In genomic region chr12:109531411-109531810, GRCh38 we compare ENCODE assay signal across 34 cellular contexts.
"Had no signal": no experiment of that assay in that cellular context is flagged by ENCODE, and none has a peak within 500 bp of the region (broad histone marks: within the 10 kb centered on the region; RNA-seq: fewer than 3 reads in every experiment).

No MANE protein-coding gene starts in this region.

- H3K4me3 Mint-ChIP-seq: activated CD4-positive, alpha-beta T cell treated with anti-CD3 and anti-CD28 coated beads, Interleukin-2, amount 10 ng/mL, durations not matched to agents 7 days and 5 days; activated CD8-positive, alpha-beta T cell treated with anti-CD3 and anti-CD28 coated beads for 36 hours; activated naive CD4-positive, alpha-beta T cell treated with anti-CD3 and anti-CD28 coated beads, Interleukin-2, amount 50 U/mL, for 24 hours; activated naive CD8-positive, alpha-beta T cell treated with anti-CD3 and anti-CD28 coated beads, Interleukin-2, amount 50 U/mL, for 24 hours; activated T-cell treated with anti-CD3 and anti-CD28 coated beads, Interleukin-2, amount 50 U/mL, for 4 hours; activated T-helper 17 cell treated with anti-CD3 and anti-CD28 coated beads, Interleukin-2, amount 50 U/mL, for 72 hours; dendritic cell treated with granulocyte-macrophage colony-stimulating factor and Interleukin-4, amounts not matched to agents 40 ng/mL and 50 ng/mL, for 4 days; endodermal cell; immature natural killer cell; memory B cell; stimulated activated memory B cell treated with anti-CD40 and anti-IgM and Interleukin-4, amounts not matched to agents 10 μg/mL and 1 μg/mL and 100 μg/mL, for 72 hours; stimulated activated naive CD8-positive, alpha-beta T cell treated with anti-CD3 and anti-CD28 coated beads, Interleukin-15, amount 100 ng/mL, for 72 hours; type B pancreatic cell; WTC11 had no signal

- DNase-seq: activated CD4-positive, alpha-beta T cell treated with anti-CD3 and anti-CD28 coated beads for 1 hour; activated CD4-positive, alpha-beta T cell treated with anti-CD3 and anti-CD28 coated beads, Interleukin-2, amount 10 ng/mL, durations not matched to agents 7 days and 5 days; activated CD8-positive, alpha-beta T cell treated with anti-CD3 and anti-CD28 coated beads for 36 hours; activated gamma-delta T cell treated with Interleukin-2 at 50 U/mL for 16 hours; activated naive CD8-positive, alpha-beta T cell treated with anti-CD3 and anti-CD28 coated beads, Interleukin-2, amount 50 U/mL, for 24 hours; activated T-cell treated with anti-CD3 and anti-CD28 coated beads, Interleukin-2, amount 50 U/mL, for 4 hours; amygdala; central memory CD4-positive, alpha-beta T cell; endodermal cell; foreskin melanocyte; hippocampal formation; immature natural killer cell; left colon; nucleus accumbens; pancreas; retina; small intestine; stimulated activated CD4-positive, alpha-beta T cell treated with anti-CD3 and anti-CD28 coated beads, Interleukin-1b, Interleukin-23, amount 100 ng/mL, for 48 hours; stimulated activated CD4-positive, alpha-beta T cell treated with anti-CD3 and anti-CD28 coated beads, Interleukin-4, amount 100 ng/mL, for 4 hours; stimulated activated CD8-positive, alpha-beta memory T cell treated with anti-CD3 and anti-CD28 coated beads, Interleukin-4, amount 100 ng/mL, for 48 hours; stimulated activated naive CD8-positive, alpha-beta T cell treated with anti-CD3 and anti-CD28 coated beads, Interleukin-15, amount 100 ng/mL, for 72 hours; substantia nigra; T-helper 2 cell; uterus had no signal

- ATAC-seq: activated CD8-positive, alpha-beta T cell treated with anti-CD3 and anti-CD28 coated beads for 36 hours; activated naive CD8-positive, alpha-beta T cell treated with anti-CD3 and anti-CD28 coated beads, Interleukin-2, amount 50 U/mL, for 24 hours; activated T-cell treated with anti-CD3 and anti-CD28 coated beads, Interleukin-2, amount 50 U/mL, for 4 hours; activated T-helper 17 cell treated with anti-CD3 and anti-CD28 coated beads, Interleukin-2, amount 50 U/mL, for 72 hours; pancreas; sciatic nerve; stimulated activated memory B cell treated with anti-CD40 and anti-IgM and Interleukin-4, amounts not matched to agents 10 μg/mL and 1 μg/mL and 100 μg/mL, for 72 hours; stimulated activated naive CD8-positive, alpha-beta T cell treated with anti-CD3 and anti-CD28 coated beads, Interleukin-15, amount 100 ng/mL, for 72 hours; WTC11 had no signal

- H3K4me1 ChIP-seq: esophagus muscularis mucosa, pancreas, prostate gland, uterus had no signal

- H3K9me3 Mint-ChIP-seq: activated CD4-positive, alpha-beta T cell treated with anti-CD3 and anti-CD28 coated beads, Interleukin-2, amount 10 ng/mL, durations not matched to agents 7 days and 5 days; activated CD8-positive, alpha-beta T cell treated with anti-CD3 and anti-CD28 coated beads for 36 hours; activated naive CD4-positive, alpha-beta T cell treated with anti-CD3 and anti-CD28 coated beads, Interleukin-2, amount 50 U/mL, for 24 hours; activated naive CD8-positive, alpha-beta T cell treated with anti-CD3 and anti-CD28 coated beads, Interleukin-2, amount 50 U/mL, for 24 hours; activated T-cell treated with anti-CD3 and anti-CD28 coated beads, Interleukin-2, amount 50 U/mL, for 4 hours; activated T-helper 17 cell treated with anti-CD3 and anti-CD28 coated beads, Interleukin-2, amount 50 U/mL, for 72 hours; dendritic cell treated with granulocyte-macrophage colony-stimulating factor and Interleukin-4, amounts not matched to agents 40 ng/mL and 50 ng/mL, for 4 days; endodermal cell; immature natural killer cell; memory B cell; stimulated activated memory B cell treated with anti-CD40 and anti-IgM and Interleukin-4, amounts not matched to agents 10 μg/mL and 1 μg/mL and 100 μg/mL, for 72 hours; stimulated activated naive CD8-positive, alpha-beta T cell treated with anti-CD3 and anti-CD28 coated beads, Interleukin-15, amount 100 ng/mL, for 72 hours; type B pancreatic cell; WTC11 had no signal

- H3K4me1 Mint-ChIP-seq: activated CD4-positive, alpha-beta T cell treated with anti-CD3 and anti-CD28 coated beads, Interleukin-2, amount 10 ng/mL, durations not matched to agents 7 days and 5 days; activated naive CD4-positive, alpha-beta T cell treated with anti-CD3 and anti-CD28 coated beads, Interleukin-2, amount 50 U/mL, for 24 hours; activated naive CD8-positive, alpha-beta T cell treated with anti-CD3 and anti-CD28 coated beads, Interleukin-2, amount 50 U/mL, for 24 hours; activated T-helper 17 cell treated with anti-CD3 and anti-CD28 coated beads, Interleukin-2, amount 50 U/mL, for 72 hours; immature natural killer cell; memory B cell; stimulated activated memory B cell treated with anti-CD40 and anti-IgM and Interleukin-4, amounts not matched to agents 10 μg/mL and 1 μg/mL and 100 μg/mL, for 72 hours; stimulated activated naive CD8-positive, alpha-beta T cell treated with anti-CD3 and anti-CD28 coated beads, Interleukin-15, amount 100 ng/mL, for 72 hours had no signal

- H3K9me3 ChIP-seq: esophagus muscularis mucosa, pancreas, prostate gland, uterus had no signal

- H3K36me3 ChIP-seq: prostate gland, uterus had no signal

- H3K27ac ChIP-seq: esophagus muscularis mucosa, pancreas, prostate gland, uterus had no signal

- H3K4me3 ChIP-seq: esophagus muscularis mucosa, pancreas, prostate gland, uterus had no signal

- H3K27ac Mint-ChIP-seq: activated CD4-positive, alpha-beta T cell treated with anti-CD3 and anti-CD28 coated beads, Interleukin-2, amount 10 ng/mL, durations not matched to agents 7 days and 5 days; activated CD8-positive, alpha-beta T cell treated with anti-CD3 and anti-CD28 coated beads for 36 hours; activated naive CD4-positive, alpha-beta T cell treated with anti-CD3 and anti-CD28 coated beads, Interleukin-2, amount 50 U/mL, for 24 hours; activated naive CD8-positive, alpha-beta T cell treated with anti-CD3 and anti-CD28 coated beads, Interleukin-2, amount 50 U/mL, for 24 hours; activated T-helper 17 cell treated with anti-CD3 and anti-CD28 coated beads, Interleukin-2, amount 50 U/mL, for 72 hours; dendritic cell treated with granulocyte-macrophage colony-stimulating factor and Interleukin-4, amounts not matched to agents 40 ng/mL and 50 ng/mL, for 4 days; endodermal cell; immature natural killer cell; memory B cell; stimulated activated memory B cell treated with anti-CD40 and anti-IgM and Interleukin-4, amounts not matched to agents 10 μg/mL and 1 μg/mL and 100 μg/mL, for 72 hours; stimulated activated naive CD8-positive, alpha-beta T cell treated with anti-CD3 and anti-CD28 coated beads, Interleukin-15, amount 100 ng/mL, for 72 hours; WTC11 had no signal

- H3K27me3 ChIP-seq: esophagus muscularis mucosa, pancreas, uterus had no signal

- H3K27me3 Mint-ChIP-seq: activated CD4-positive, alpha-beta T cell treated with anti-CD3 and anti-CD28 coated beads, Interleukin-2, amount 10 ng/mL, durations not matched to agents 7 days and 5 days; activated CD8-positive, alpha-beta T cell treated with anti-CD3 and anti-CD28 coated beads for 36 hours; activated naive CD4-positive, alpha-beta T cell treated with anti-CD3 and anti-CD28 coated beads, Interleukin-2, amount 50 U/mL, for 24 hours; activated naive CD8-positive, alpha-beta T cell treated with anti-CD3 and anti-CD28 coated beads, Interleukin-2, amount 50 U/mL, for 24 hours; activated T-helper 17 cell treated with anti-CD3 and anti-CD28 coated beads, Interleukin-2, amount 50 U/mL, for 72 hours; dendritic cell treated with granulocyte-macrophage colony-stimulating factor and Interleukin-4, amounts not matched to agents 40 ng/mL and 50 ng/mL, for 4 days; memory B cell; stimulated activated memory B cell treated with anti-CD40 and anti-IgM and Interleukin-4, amounts not matched to agents 10 μg/mL and 1 μg/mL and 100 μg/mL, for 72 hours; stimulated activated naive CD8-positive, alpha-beta T cell treated with anti-CD3 and anti-CD28 coated beads, Interleukin-15, amount 100 ng/mL, for 72 hours; type B pancreatic cell had no signal
